In genomic region chr13:40485611-40486517, GRCh38 we compare ENCODE assay signal across 10 cellular contexts.
DNase-seq lines count a peak whose midpoint lies in the region; ATAC-seq, FAIRE-seq and TF ChIP-seq lines count a peak whose summit lies in the region.
"Had no signal": no experiment of that assay in that cellular context is flagged by ENCODE, and none has a peak within 500 bp of the region (broad histone marks: within the 10 kb centered on the region; RNA-seq: fewer than 3 reads in every experiment).

No MANE protein-coding gene starts in this region.

- H3K9me3 ChIP-seq in HepG2 (ENCODE audit: low read length) = no peaks in the 10 kb centered on the region
- H3K9me3 ChIP-seq in stomach = no peaks in the 10 kb centered on the region
- H3K9me3 ChIP-seq in body of pancreas = no peaks in the 10 kb centered on the region

- no peak overlapping the region for H2AFZ ChIP-seq in HepG2 (ENCODE audit: low read length)

- POLR2A ChIA-PET in activated CD8-positive, alpha-beta T cell treated with anti-CD3 and anti-CD28 coated beads for 36 hours (lab: Charles Lee) = interaction anchor here (0.6 to 2.6 kb wide), 10 partner anchors 8 to 180 kb away, joined by 3 to 9 read pairs (median 6); no protein-coding TSS in a partner anchor
- POLR2A ChIA-PET in HepG2 (lab: Yijun Ruan, JAX) = no interaction called here

- H3K9me3 Mint-ChIP-seq in activated CD8-positive, alpha-beta T cell treated with anti-CD3 and anti-CD28 coated beads for 36 hours = peaks cover 8% of the 10 kb centered on the region
- peaks cover 8% of the 10 kb centered on the region for H3K9me3 Mint-ChIP-seq in glutamatergic neuron (ENCODE audit: unreplicated experiment)
- H3K9me3 Mint-ChIP-seq: brain had no signal

- TF ChIP-seq POLR2A in HepG2 (IDR thresholded peaks at IDR 0.05; ENCODE audit: insufficient read depth in 1 of 2, low read depth in 2 of 2, low read length in 2 of 2) (no peak), stomach (IDR thresholded peaks at IDR 0.05) (no peak), body of pancreas (IDR thresholded peaks at IDR 0.05) (no peak)

- H3K36me3 Mint-ChIP-seq in activated CD8-positive, alpha-beta T cell treated with anti-CD3 and anti-CD28 coated beads for 36 hours (ENCODE audit: low read depth) = peaks cover 7% of the 10 kb centered on the region
- peaks cover 7% of the 10 kb centered on the region for H3K36me3 Mint-ChIP-seq in glutamatergic neuron (ENCODE audit: unreplicated experiment)
- H3K36me3 Mint-ChIP-seq: brain had no signal

- H3K79me2 ChIP-seq in HepG2 (ENCODE audit: insufficient read depth, low read length) = no peaks in the 10 kb centered on the region

- no peak overlapping the region for H3K9ac ChIP-seq in HepG2 (ENCODE audit: insufficient read depth, low read depth, low read length)

- H3K4me3 Mint-ChIP-seq in activated CD8-positive, alpha-beta T cell treated with anti-CD3 and anti-CD28 coated beads for 36 hours = peak overlapping the region; percentile 24
- H3K4me3 Mint-ChIP-seq in glutamatergic neuron (ENCODE audit: unreplicated experiment) = no peak overlapping the region
- H3K4me3 Mint-ChIP-seq: brain had no signal

- H4K20me1 ChIP-seq in HepG2 (ENCODE audit: insufficient read depth, low read length) = no peaks in the 10 kb centered on the region

- intact Hi-C loops in activated CD8-positive, alpha-beta T cell treated with anti-CD3 and anti-CD28 coated beads for 36 hours (cut with micrococcal nuclease) = loop anchor here (2.0 kb wide), 1 partner anchor 177 kb away; no protein-coding TSS in a partner anchor
- intact Hi-C loops in HepG2 (cut with micrococcal nuclease; ENCODE audit: unreplicated experiment) = loop anchor here (2.0 kb wide), 1 partner anchor 77 kb away; no protein-coding TSS in a partner anchor
- intact Hi-C loops in stomach (cut with DNase I; ENCODE audit: low total_unique reads) = no loop called here
- intact Hi-C loops in body of pancreas (cut with DNase I) = no loop called here

- H3K36me3 ChIP-seq in HepG2 (replicated peaks in 1 of 2; ENCODE audit: control insufficient read depth in 1 of 2, insufficient read depth in 2 of 2, low read length in 2 of 2) (no peaks in the 10 kb centered on the region), stomach (no peaks in the 10 kb centered on the region), body of pancreas (replicated peaks in 1 of 2; ENCODE audit: insufficient read depth in 1 of 2, low read depth in 2 of 2) (no peaks in the 10 kb centered on the region)

- no peaks in the 10 kb centered on the region for H3K27me3 Mint-ChIP-seq in activated CD8-positive, alpha-beta T cell treated with anti-CD3 and anti-CD28 coated beads for 36 hours
- peaks cover 3% of the 10 kb centered on the region for H3K27me3 Mint-ChIP-seq in glutamatergic neuron (ENCODE audit: unreplicated experiment)

- in situ Hi-C loops in HepG2 (cut with HindIII; ENCODE audit: extremely low pct_ligation_motif_present, low pct_unique_long_range_greater_than_20kb) = no loop called here

- 66% methylated on average over 12 of the region's 12 CpGs for WGBS in HepG2 (ENCODE audit: low lambda C conversion rate)
- 65 to 76% (median 68%) methylated on average over 12 of the region's 12 CpGs for WGBS in stomach, 5 donors
- 84 to 87% methylated on average over 12 of the region's 12 CpGs for WGBS in body of pancreas, 2 donors

- no TSS peak for BruUV-seq in HepG2 (replicated peaks; lab: Mats Ljungman, UMichigan)

- H3K27ac ChIP-seq in HepG2 (ENCODE audit: extremely low read length, insufficient read depth, low read length) = no peak overlapping the region
- peak overlapping the region in 3 of 5 donors; percentile 5 to 24 (median 6) for H3K27ac ChIP-seq in stomach
- H3K27ac ChIP-seq in body of pancreas = no peak overlapping the region

- no peak for TF ChIP-seq RAD21 in HepG2 (CRISPR knock-in tag; IDR thresholded peaks at IDR 0.05)

- H3K4me1 Mint-ChIP-seq in activated CD8-positive, alpha-beta T cell treated with anti-CD3 and anti-CD28 coated beads for 36 hours (ENCODE audit: low read depth) = peaks cover 80% of the 10 kb centered on the region
- H3K4me1 Mint-ChIP-seq in glutamatergic neuron (ENCODE audit: low read depth, unreplicated experiment) = peaks cover 8% of the 10 kb centered on the region

- H3K4me2 ChIP-seq in HepG2 (ENCODE audit: low read depth, low read length) = peak overlapping the region; percentile 0; the same call in 1 of the 2 replicates

- H3K27me3 ChIP-seq in HepG2 (ENCODE audit: control insufficient read depth in 1 of 2, insufficient read depth in 2 of 2, low read length in 2 of 2) (no peaks in the 10 kb centered on the region), stomach (peaks cover 0 to 3% (median 0%) of the 10 kb centered on the region in 3 donors), body of pancreas (no peaks in the 10 kb centered on the region)

- TF ChIP-seq EP300 in HepG2 (IDR thresholded peaks at IDR 0.05; ENCODE audit: low read depth in 2 of 2, low read length in 2 of 2) (no peak), HepG2 (CRISPR knock-in tag; IDR thresholded peaks at IDR 0.05; ENCODE audit: borderline replicate concordance) (no peak), stomach (IDR thresholded peaks at IDR 0.05) (no peak)

- peak overlapping the region; percentile 92 for H3K27ac Mint-ChIP-seq in activated CD8-positive, alpha-beta T cell treated with anti-CD3 and anti-CD28 coated beads for 36 hours
- H3K27ac Mint-ChIP-seq in glutamatergic neuron (ENCODE audit: unreplicated experiment) = no peak overlapping the region
- H3K27ac Mint-ChIP-seq: brain had no signal

- FAIRE-seq in HepG2 (lab: Jason Lieb, UNC) = peak; percentile 4

- peaks cover 54% of the 10 kb centered on the region for H3K4me1 ChIP-seq in HepG2 (ENCODE audit: insufficient read depth, low read length)
- H3K4me1 ChIP-seq in stomach = peaks cover 0 to 13% (median 2%) of the 10 kb centered on the region in 4 donors
- peaks cover 10% of the 10 kb centered on the region for H3K4me1 ChIP-seq in body of pancreas

- H3K4me3 ChIP-seq in HepG2 (replicated peaks in 1 of 3; ENCODE audit: insufficient read depth in 1 of 3, low read depth in 2 of 3, low read length in 3 of 3) (no peak overlapping the region), stomach (no peak overlapping the region), body of pancreas (no peak overlapping the region)

- CTCF ChIA-PET in activated CD8-positive, alpha-beta T cell treated with anti-CD3 and anti-CD28 coated beads for 36 hours (lab: Charles Lee) = interaction anchor here (0.7 to 1.3 kb wide), 2 partner anchors 26 to 180 kb away, joined by 3 to 4 read pairs; no protein-coding TSS in a partner anchor
- CTCF ChIA-PET in HepG2 (lab: Yijun Ruan, JAX; ENCODE audit: low intra/inter-chr PET ratio, low total read pairs) = no interaction called here

- TF ChIP-seq CTCF in activated CD8-positive, alpha-beta T cell treated with anti-CD3 and anti-CD28 coated beads for 36 hours (IDR thresholded peaks at IDR 0.05) = no peak
- TF ChIP-seq CTCF in HepG2 (CRISPR knock-in tag; IDR thresholded peaks at IDR 0.05) (no peak), stomach (IDR thresholded peaks at IDR 0.05) (no peak), glutamatergic neuron (IDR thresholded peaks at IDR 0.05; ENCODE audit: partially characterized antibody, unreplicated experiment) (no peak), body of pancreas (IDR thresholded peaks at IDR 0.05) (no peak)

- DNase-seq in activated CD8-positive, alpha-beta T cell treated with anti-CD3 and anti-CD28 coated beads for 36 hours = peak; percentile 83
- DNase-seq in HepG2 (ENCODE audit: low spot score) (no peak), stomach (no peak), germinal center (ENCODE audit: low spot score) (no peak), glutamatergic neuron (no peak), body of pancreas (no peak)
- DNase-seq: NCI-H226 had no signal

- peak; percentile 52 for ATAC-seq in HG02798 (IDR thresholded peaks at IDR 0.05; ENCODE audit: poor library complexity, unreplicated experiment)
- peak; percentile 91 for ATAC-seq in activated CD8-positive, alpha-beta T cell treated with anti-CD3 and anti-CD28 coated beads for 36 hours
- ATAC-seq in HepG2 = no peak
- ATAC-seq in HG03045 (IDR thresholded peaks at IDR 0.05; ENCODE audit: unreplicated experiment) = no peak
- no peak for ATAC-seq in body of pancreas

TF ChIP-seq in HepG2, 621 proteins besides CTCF, POLR2A, EP300 and RAD21:
- no peak for TF ChIP-seq JDP2 (CRISPR knock-in tag; IDR thresholded peaks at IDR 0.05; ENCODE audit: borderline replicate concordance)
- 0 out of 2 replicates have a peak, but pooled peaks have one; percentile 15 for TF ChIP-seq ZNF574 (CRISPR knock-in tag; IDR thresholded peaks at IDR 0.05)
TF ChIP-seq in HepG2: peak in this region for 1.

Comparison
In these comparisons a context has a peak if more than half of its experiments do, and no peak if none do; other contexts are left out.
1. ATAC-seq: peak in HG02798 (single experiment) and activated CD8-positive, alpha-beta T cell treated with anti-CD3 and anti-CD28 coated beads for 36 hours (single experiment); none in HepG2 (single experiment), HG03045 (single experiment) and body of pancreas (single experiment).
2. H3K27ac ChIP-seq: peak in stomach (3 of 5); none in HepG2 (single experiment) and body of pancreas (0 of 4).
3. intact Hi-C loops: an anchor here in activated CD8-positive, alpha-beta T cell treated with anti-CD3 and anti-CD28 coated beads for 36 hours (2.0 kb wide) and HepG2 (2.0 kb wide); none called in stomach and body of pancreas.